ENCODE assay signal across 23 cellular contexts in the genomic region with DNA sequence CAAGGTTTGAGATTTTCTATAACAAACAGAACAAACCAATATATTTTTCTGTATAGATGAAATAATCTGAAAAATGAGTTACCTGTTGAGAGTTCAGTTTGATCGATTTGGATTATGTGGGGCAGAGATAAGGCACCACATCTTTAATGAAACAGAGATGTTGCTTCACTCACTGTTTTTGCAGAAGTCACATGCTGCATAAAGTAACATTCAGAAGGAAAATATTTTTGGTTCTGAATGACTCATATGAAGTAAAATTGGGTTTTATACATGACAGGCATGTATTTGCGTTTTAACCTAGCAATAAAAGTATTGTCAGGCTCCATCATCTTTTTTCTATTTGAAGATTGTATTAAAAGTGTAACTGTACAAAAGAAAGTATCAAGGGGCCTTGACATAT.
"Had no signal": no experiment of that assay in that cellular context is flagged by ENCODE, and none has a peak within 500 bp of the region (broad histone marks: within the 10 kb centered on the region; RNA-seq: fewer than 3 reads in every experiment).

No MANE protein-coding gene starts in this region.

- DNase-seq: activated CD4-positive, alpha-beta T cell treated with anti-CD3 and anti-CD28 coated beads, Interleukin-2, amount 10 ng/mL, durations not matched to agents 24 days and 14 days; activated CD4-positive, CD25-positive, alpha-beta regulatory T cell; activated CD8-positive, alpha-beta memory T cell treated with anti-CD3 and anti-CD28 coated beads, Interleukin-2, amount 50 U/mL, for 48 hours; activated gamma-delta T cell; activated T-cell treated with anti-CD3 and anti-CD28 coated beads, Interleukin-2, amount 50 U/mL, for 72 hours; amygdala; body of pancreas; central memory CD4-positive, alpha-beta T cell; effector memory CD4-positive, alpha-beta T cell; mesendoderm; nucleus accumbens; right cardiac atrium; stimulated activated CD4-positive, alpha-beta T cell treated with anti-CD3 and anti-CD28 coated beads, Interleukin-4, amount 100 ng/mL, for 4 hours; stimulated activated CD8-positive, alpha-beta memory T cell treated with anti-CD3 and anti-CD28 coated beads, Interleukin-4, amount 100 ng/mL, for 48 hours; stimulated activated naive CD4-positive, alpha-beta T cell treated with Interleukin-2 at 50 U/mL for 16 hours; substantia nigra; T-helper 17 cell had no signal

- H3K4me3 ChIP-seq: body of pancreas, smooth muscle cell, tibial nerve, vagina had no signal

- ATAC-seq: activated naive CD4-positive, alpha-beta T cell treated with anti-CD3 and anti-CD28 coated beads, Interleukin-2, amount 50 U/mL, for 72 hours; activated T-cell treated with anti-CD3 and anti-CD28 coated beads, Interleukin-2, amount 50 U/mL, for 72 hours; body of pancreas; foreskin keratinocyte; natural killer cell treated with Interleukin-12 subunit alpha and Interleukin-12 subunit beta and Interleukin-15 and Interleukin-18, amount 100 ng/mL, for 72 hours; right cardiac atrium; T-helper 17 cell had no signal

- H3K27ac ChIP-seq: body of pancreas, foreskin keratinocyte, tibial nerve, vagina had no signal
